Comparison of ENCODE assay signal across 7 cellular contexts in the genomic region with DNA sequence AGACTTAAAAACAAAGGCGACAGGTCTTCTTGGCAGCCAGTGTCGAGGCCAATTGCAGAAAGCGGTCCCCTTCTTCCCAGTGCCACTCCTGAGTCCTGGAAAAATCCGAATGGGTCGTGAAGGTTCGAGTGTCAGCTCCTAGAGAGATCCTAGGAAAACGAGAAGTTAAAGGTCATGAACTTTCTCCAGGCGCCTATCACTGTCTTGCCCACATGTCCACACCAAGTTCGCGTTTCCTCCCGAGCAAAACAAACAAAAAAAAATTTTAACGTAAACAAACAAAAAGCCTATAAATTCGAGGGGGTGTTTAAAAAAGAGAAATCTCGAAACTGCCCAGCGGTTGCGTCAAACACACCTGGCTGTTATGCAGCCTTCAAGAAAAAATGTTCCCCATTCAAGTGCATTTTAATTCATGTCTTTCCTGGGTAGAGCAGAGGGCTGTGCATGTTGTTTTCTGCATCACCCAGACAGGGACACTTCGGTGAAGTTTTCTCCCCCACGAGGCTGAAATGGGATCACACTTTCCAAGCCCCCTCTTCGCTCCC. TPM values are rescaled to one million over a fixed set of nuclear protein-coding genes. Genes with fewer than 3 reads are reported as not detected.
DNase-seq lines count a peak whose midpoint lies in the region; ATAC-seq and TF ChIP-seq lines count a peak whose summit lies in the region.

No MANE protein-coding gene starts in this region.

- peak in 2 of 61 donors; percentile 55 to 68 for DNase-seq in caudate nucleus (lab: John Stamatoyannopoulos, UW)
- peak in 3 of 9 donors; percentile 22 to 38 (median 30) for DNase-seq in naive thymus-derived CD4-positive, alpha-beta T cell
- DNase-seq in NCI-H1436 (lab: John Stamatoyannopoulos, UW), result no peak
- no peak for DNase-seq in superior temporal gyrus (ENCODE audit: extremely low spot score)

- no peaks in the 10 kb centered on the region for H3K27me3 ChIP-seq in KMS-11 (ENCODE audit: insufficient read depth, low read depth)
- H3K27me3 ChIP-seq in naive thymus-derived CD4-positive, alpha-beta T cell (ENCODE audit: control insufficient read depth in 2 of 2, insufficient read depth in 2 of 2, low read length in 2 of 2), result no peaks in the 10 kb centered on the region

- peak overlapping the region; percentile 88 to 96 (median 92) for H3K4me3 Mint-ChIP-seq in naive thymus-derived CD4-positive, alpha-beta T cell

- peaks cover 0 to 1% (median 0%) of the 10 kb centered on the region in 5 donors for H3K36me3 Mint-ChIP-seq in naive thymus-derived CD4-positive, alpha-beta T cell

- H3K4me1 Mint-ChIP-seq in naive thymus-derived CD4-positive, alpha-beta T cell, result peaks cover 9 to 33% (median 19%) of the 10 kb centered on the region in 7 donors

- no peaks in the 10 kb centered on the region for H3K36me3 ChIP-seq in KMS-11 (ENCODE audit: insufficient read depth)
- H3K36me3 ChIP-seq in naive thymus-derived CD4-positive, alpha-beta T cell (ENCODE audit: control insufficient read depth in 2 of 3, insufficient read depth in 3 of 3, low read length in 3 of 3), result peaks cover 0 to 4% (median 0%) of the 10 kb centered on the region in 3 experiments

- no peaks in the 10 kb centered on the region for H3K9me3 ChIP-seq in naive thymus-derived CD4-positive, alpha-beta T cell (ENCODE audit: control insufficient read depth in 2 of 3, low read length in 3 of 3)

- no peaks in the 10 kb centered on the region for H3K9me3 Mint-ChIP-seq in naive thymus-derived CD4-positive, alpha-beta T cell

- no peak for TF ChIP-seq CTCF in KMS-11 (conservative IDR thresholded peaks at IDR 0.05; ENCODE audit: low read depth, low read length)

- CTCF ChIA-PET in naive thymus-derived CD4-positive, alpha-beta T cell (lab: Charles Lee), result no interaction called here

- H3K9ac ChIP-seq in KMS-11, result peak overlapping the region; percentile 85

- H3K4me2 ChIP-seq in KMS-11, result peak overlapping the region; percentile 50

- H3K4me3 ChIP-seq in KMS-11 (IDR thresholded peaks at IDR 0.05; ENCODE audit: insufficient read depth, low read depth, low read length), result no peak overlapping the region
- peak overlapping the region; percentile 71 for H3K4me3 ChIP-seq in naive thymus-derived CD4-positive, alpha-beta T cell (ENCODE audit: low read length)

- H3K79me2 ChIP-seq in KMS-11 (ENCODE audit: insufficient read depth, low read depth), result peaks cover 34% of the 10 kb centered on the region

- H3K4me1 ChIP-seq in KMS-11 (ENCODE audit: low read depth, poor library complexity, severe bottlenecking), result peaks cover 41% of the 10 kb centered on the region
- peaks cover 0 to 12% of the 10 kb centered on the region in 2 donors for H3K4me1 ChIP-seq in naive thymus-derived CD4-positive, alpha-beta T cell (ENCODE audit: control insufficient read depth in 2 of 2, insufficient read depth in 2 of 2, low read length in 2 of 2)

- H3K27ac ChIP-seq in KMS-11 (peak overlapping the region; percentile 81), caudate nucleus (ENCODE audit: low read depth, low read length) (peak overlapping the region; percentile 94)
- peak overlapping the region; percentile 68 for H3K27ac ChIP-seq in naive thymus-derived CD4-positive, alpha-beta T cell (ENCODE audit: low read depth, low read length)

- H2AFZ ChIP-seq in KMS-11 (ENCODE audit: low read depth), result peak overlapping the region; percentile 75

- intact Hi-C loops in naive thymus-derived CD4-positive, alpha-beta T cell (cut with micrococcal nuclease), result loop anchor here (1.0 to 10.0 kb wide), 8 partner anchors 16 to 1360 kb away; no protein-coding TSS in a partner anchor

- H3K27me3 Mint-ChIP-seq in naive thymus-derived CD4-positive, alpha-beta T cell, result peaks cover 0 to 6% (median 0%) of the 10 kb centered on the region in 5 donors

- POLR2A ChIA-PET in naive thymus-derived CD4-positive, alpha-beta T cell (lab: Charles Lee), result interaction anchor here (0.6 to 1.5 kb wide), 4 partner anchors 15 to 105 kb away, joined by 3 to 11 read pairs (median 4); no protein-coding TSS in a partner anchor

- ATAC-seq in GM19023 (IDR thresholded peaks at IDR 0.05; ENCODE audit: unreplicated experiment) (peak; percentile 0), HG03571 (IDR thresholded peaks at IDR 0.05; ENCODE audit: unreplicated experiment) (no peak)
- ATAC-seq in naive thymus-derived CD4-positive, alpha-beta T cell, result no peak

- H4K20me1 ChIP-seq in KMS-11 (ENCODE audit: insufficient read depth), result no peaks in the 10 kb centered on the region

- H3K27ac Mint-ChIP-seq in naive thymus-derived CD4-positive, alpha-beta T cell, result peak overlapping the region; percentile 42 to 94 (median 88)

RNA-seq across cellular contexts. Expression of gene ARHGAP21, which starts 1.5 kb away (rescaled TPM):
- 10 to 100 TPM; 27.3 to 40.0 (median 35.2) TPM for total RNA-seq in naive thymus-derived CD4-positive, alpha-beta T cell
- polyA plus RNA-seq in naive thymus-derived CD4-positive, alpha-beta T cell, result 10 to 100 TPM in 1 of 2 donors, 1 to 10 TPM in 1; 9.5 to 11.2 TPM
